ENCODE assay signal across 20 cellular contexts in the genomic region with DNA sequence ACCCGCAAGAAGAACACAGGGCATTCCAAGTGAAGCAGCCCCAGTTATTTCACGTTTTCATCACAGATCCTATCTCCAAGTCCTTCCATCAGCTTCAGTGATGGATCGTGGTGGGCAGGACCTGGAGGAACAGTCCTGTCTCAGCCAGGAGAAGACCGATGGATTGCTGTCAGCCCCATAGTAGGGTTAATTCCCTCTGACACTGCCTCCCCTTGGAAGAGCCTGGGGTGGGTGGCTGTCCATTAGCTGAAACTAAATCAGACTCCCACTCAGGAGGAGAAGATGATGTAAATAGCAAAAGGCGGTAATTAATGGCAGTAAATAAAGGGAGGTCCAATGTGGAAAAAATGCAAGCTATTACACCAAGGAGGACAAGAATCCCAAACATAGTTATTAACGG.
A peak's percentile ranks its signal among the peaks of the same experiment; 100 is the strongest.
DNase-seq lines count a peak whose midpoint lies in the region; ATAC-seq and TF ChIP-seq lines count a peak whose summit lies in the region.
"Had no signal": no experiment of that assay in that cellular context is flagged by ENCODE, and none has a peak within 500 bp of the region (broad histone marks: within the 10 kb centered on the region; RNA-seq: fewer than 3 reads in every experiment).

No MANE protein-coding gene starts in this region.

- TF ChIP-seq CTCF in brain microvascular endothelial cell (IDR thresholded peaks at IDR 0.05; ENCODE audit: low read depth, low read length, missing control alignments) (no peak), left ventricle myocardium inferior (IDR thresholded peaks at IDR 0.05; ENCODE audit: borderline replicate concordance) (no peak), gastrocnemius medialis (IDR thresholded peaks at IDR 0.05 in 4 of 5, conservative IDR thresholded peaks at IDR 0.05 in 1 of 5) (no peak), GM20000 (IDR thresholded peaks at IDR 0.05; ENCODE audit: extremely low read depth, missing control alignments) (no peak)

- H3K9me3 ChIP-seq in left ventricle myocardium inferior (replicated peaks), result no peaks in the 10 kb centered on the region
- no peaks in the 10 kb centered on the region for H3K9me3 ChIP-seq in gastrocnemius medialis
- no peaks in the 10 kb centered on the region for H3K9me3 ChIP-seq in aorta (ENCODE audit: control insufficient read depth, low read length)
- H3K9me3 ChIP-seq: ascending aorta, tibial nerve had no signal

- H3K4me1 ChIP-seq in left ventricle myocardium inferior, result peaks cover 31% of the 10 kb centered on the region
- peaks cover 0 to 5% of the 10 kb centered on the region in 2 donors for H3K4me1 ChIP-seq in gastrocnemius medialis
- no peaks in the 10 kb centered on the region for H3K4me1 ChIP-seq in aorta (ENCODE audit: control insufficient read depth in 1 of 2, insufficient read depth in 2 of 2, low read length in 2 of 2)
- H3K4me1 ChIP-seq: ascending aorta had no signal

- DNase-seq in brain microvascular endothelial cell (no peak), left ventricle myocardium inferior (no peak), gastrocnemius medialis (no peak), aorta (no peak), DMS79 (lab: John Stamatoyannopoulos, UW) (no peak), GM20000 (ENCODE audit: low spot score) (no peak), ACHN (no peak)
- DNase-seq: activated CD4-positive, alpha-beta memory T cell treated with anti-CD3 and anti-CD28 coated beads for 36 hours; activated CD4-positive, CD25-positive, alpha-beta regulatory T cell treated with anti-CD3 and anti-CD28 coated beads, Interleukin-2, amount 50 U/mL, for 72 hours; activated CD8-positive, alpha-beta memory T cell treated with anti-CD3 and anti-CD28 coated beads, Interleukin-2, amount 50 U/mL, for 48 hours; CD4-positive, CD25-positive, alpha-beta regulatory T cell; KBM-7; NCI-H1436; NCI-H82; stimulated activated CD8-positive, alpha-beta memory T cell treated with anti-CD3 and anti-CD28 coated beads, Interleukin-4, amount 100 ng/mL, for 48 hours; stimulated activated naive CD8-positive, alpha-beta T cell treated with anti-CD3 and anti-CD28 coated beads, Interleukin-15, amount 100 ng/mL, for 72 hours; T-helper 17 cell had no signal

- ATAC-seq in gastrocnemius medialis (no peak), aorta (ENCODE audit: low FRiP score) (peak; percentile 6)
- ATAC-seq: T-helper 17 cell had no signal

- H3K27ac ChIP-seq in brain microvascular endothelial cell, result peak overlapping the region; percentile 64
- H3K27ac ChIP-seq in left ventricle myocardium inferior (replicated peaks), result peak overlapping the region; percentile 82
- H3K27ac ChIP-seq in gastrocnemius medialis, result peak overlapping the region in 3 of 4 donors; percentile 43 to 60 (median 51)
- H3K27ac ChIP-seq in aorta (ENCODE audit: low read depth in 1 of 2, low read length in 2 of 2), result no peak overlapping the region
- H3K27ac ChIP-seq: ascending aorta, SK-N-MC had no signal

- H3K27me3 ChIP-seq in brain microvascular endothelial cell (replicated peaks), result no peaks in the 10 kb centered on the region
- H3K27me3 ChIP-seq in left ventricle myocardium inferior (ENCODE audit: low read depth), result no peaks in the 10 kb centered on the region
- no peaks in the 10 kb centered on the region for H3K27me3 ChIP-seq in gastrocnemius medialis
- H3K27me3 ChIP-seq in aorta (ENCODE audit: control insufficient read depth in 1 of 2, insufficient read depth in 2 of 2, low read length in 1 of 2), result no peaks in the 10 kb centered on the region
- H3K27me3 ChIP-seq: ascending aorta, tibial nerve had no signal

- in situ Hi-C loops in brain microvascular endothelial cell (cut with HindIII; ENCODE audit: low pct_ligation_motif_present, low sequenced_read_pairs), result no loop called here
- in situ Hi-C loops in gastrocnemius medialis (cut with MboI; ENCODE audit: low sequenced_read_pairs in 4 of 4), result no loop called here
- in situ Hi-C loops in ACHN (cut with HindIII; ENCODE audit: low pct_ligation_motif_present, low pct_unique_long_range_greater_than_20kb, low sequenced_read_pairs), result no loop called here

- intact Hi-C loops in left ventricle myocardium inferior (cut with micrococcal nuclease), result no loop called here
- intact Hi-C loops in gastrocnemius medialis (cut with DNase I; ENCODE audit: low total_unique reads), result loop anchor here (5.0 to 10.0 kb wide), 2 partner anchors 126 to 234 kb away; a partner anchor contains a TSS
- intact Hi-C loops in aorta (cut with DNase I), result no loop called here

- TF ChIP-seq POLR2A in gastrocnemius medialis (IDR thresholded peaks at IDR 0.05), result no peak

- H3K4me3 ChIP-seq in brain microvascular endothelial cell (ENCODE audit: low read depth, low read length), result no peak overlapping the region
- no peak overlapping the region for H3K4me3 ChIP-seq in left ventricle myocardium inferior
- no peak overlapping the region for H3K4me3 ChIP-seq in gastrocnemius medialis
- no peak overlapping the region for H3K4me3 ChIP-seq in aorta (ENCODE audit: low read length in 2 of 2)
- H3K4me3 ChIP-seq: ascending aorta, SK-N-MC, tibial nerve had no signal

- H3K36me3 ChIP-seq in brain microvascular endothelial cell (replicated peaks), result no peaks in the 10 kb centered on the region
- H3K36me3 ChIP-seq in left ventricle myocardium inferior, result no peaks in the 10 kb centered on the region
- no peaks in the 10 kb centered on the region for H3K36me3 ChIP-seq in gastrocnemius medialis
- no peaks in the 10 kb centered on the region for H3K36me3 ChIP-seq in aorta (ENCODE audit: control insufficient read depth in 1 of 2, insufficient read depth in 2 of 2, low read length in 1 of 2)
- H3K36me3 ChIP-seq: ascending aorta, tibial nerve had no signal

- 86 to 87% methylated on average over 6 of the region's 6 CpGs for whole genome bisulfite sequencing in aorta, 2 donors

Comparison
In these comparisons a context has a peak if more than half of its experiments do, and no peak if none do; other contexts are left out.
1. H3K27ac ChIP-seq: peak in brain microvascular endothelial cell (single experiment), left ventricle myocardium inferior (single experiment) and gastrocnemius medialis (3 of 4); none in aorta (0 of 2).